Comparison of ENCODE assay signal across 24 cellular contexts in the genomic region with DNA sequence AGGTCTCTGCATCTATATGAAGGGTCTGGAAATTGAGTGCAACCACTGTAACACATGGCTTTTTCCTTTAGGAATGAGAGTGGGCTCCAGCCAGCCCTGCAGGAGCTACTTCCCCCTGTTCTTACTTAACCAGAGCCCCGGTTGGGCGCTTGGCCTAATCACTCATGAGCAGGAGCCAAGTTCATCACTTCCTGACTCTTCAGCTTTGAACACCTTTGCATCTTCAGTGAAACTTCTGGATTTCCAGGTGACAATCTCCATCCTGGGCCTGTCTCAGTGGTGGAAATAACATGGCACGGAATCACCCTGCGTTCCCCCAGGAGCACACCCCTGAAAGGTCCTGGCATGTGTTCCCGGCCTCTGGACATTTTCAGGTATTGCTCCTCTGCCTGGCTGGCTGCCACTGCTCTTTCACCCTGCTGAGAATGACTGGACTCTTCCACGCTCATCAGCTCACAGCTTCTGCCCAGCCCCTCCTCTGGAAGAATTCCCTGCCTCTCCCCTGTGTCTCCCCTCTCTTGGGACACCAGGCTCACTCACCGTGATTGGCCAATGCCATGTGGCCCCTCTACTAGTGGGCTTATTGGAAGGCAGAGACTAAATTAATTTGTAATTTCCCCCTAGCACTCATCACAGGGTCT.
"Had no signal": no experiment of that assay in that cellular context is flagged by ENCODE, and none has a peak within 500 bp of the region (broad histone marks: within the 10 kb centered on the region; RNA-seq: fewer than 3 reads in every experiment).

No MANE protein-coding gene starts in this region.

- H3K4me1 Mint-ChIP-seq: activated naive CD8-positive, alpha-beta T cell treated with anti-CD3 and anti-CD28 coated beads, Interleukin-2, amount 50 U/mL, for 24 hours; stimulated activated naive B cell treated with anti-CD40 and anti-IgM and Interleukin-4, amounts not matched to agents 10 μg/mL and 1 μg/mL and 100 μg/mL, for 72 hours had no signal

- H3K9me3 ChIP-seq: body of pancreas, gastrocnemius medialis, lower lobe of right lung had no signal

- H3K36me3 Mint-ChIP-seq: naive B cell; stimulated activated naive B cell treated with anti-CD40 and anti-IgM and Interleukin-4, amounts not matched to agents 10 μg/mL and 1 μg/mL and 100 μg/mL, for 72 hours had no signal

- H3K9me3 Mint-ChIP-seq: activated naive CD8-positive, alpha-beta T cell treated with anti-CD3 and anti-CD28 coated beads, Interleukin-2, amount 50 U/mL, for 24 hours; activated T-helper 1 cell treated with anti-CD3 and anti-CD28 coated beads, Interleukin-12 subunit alpha, Interleukin-12 subunit beta, Interleukin-2, Interleukin-4 antibody, amounts not matched to agents 30 ng/mL and 10 ng/mL and 1 ng/mL, durations not matched to agents 14 hours and 24 hours and 36 hours; effector memory CD8-positive, alpha-beta T cell; naive B cell; stimulated activated naive B cell treated with anti-CD40 and anti-IgM and Interleukin-4, amounts not matched to agents 10 μg/mL and 1 μg/mL and 100 μg/mL, for 72 hours had no signal

- H3K4me3 ChIP-seq: body of pancreas, gastrocnemius medialis, lower lobe of right lung had no signal

- H3K27me3 Mint-ChIP-seq: activated naive CD8-positive, alpha-beta T cell treated with anti-CD3 and anti-CD28 coated beads, Interleukin-2, amount 50 U/mL, for 24 hours; naive B cell; stimulated activated naive B cell treated with anti-CD40 and anti-IgM and Interleukin-4, amounts not matched to agents 10 μg/mL and 1 μg/mL and 100 μg/mL, for 72 hours had no signal

- H3K27ac Mint-ChIP-seq: activated naive CD8-positive, alpha-beta T cell treated with anti-CD3 and anti-CD28 coated beads, Interleukin-2, amount 50 U/mL, for 24 hours; activated T-helper 1 cell treated with anti-CD3 and anti-CD28 coated beads, Interleukin-12 subunit alpha, Interleukin-12 subunit beta, Interleukin-2, Interleukin-4 antibody, amounts not matched to agents 30 ng/mL and 10 ng/mL and 1 ng/mL, durations not matched to agents 14 hours and 24 hours and 36 hours; effector memory CD8-positive, alpha-beta T cell; stimulated activated naive B cell treated with anti-CD40 and anti-IgM and Interleukin-4, amounts not matched to agents 10 μg/mL and 1 μg/mL and 100 μg/mL, for 72 hours had no signal

- H3K4me1 ChIP-seq: gastrocnemius medialis, lower lobe of right lung had no signal

- H3K36me3 ChIP-seq: gastrocnemius medialis, lower lobe of right lung had no signal

- H3K27me3 ChIP-seq: body of pancreas, gastrocnemius medialis had no signal

- H3K27ac ChIP-seq: body of pancreas, gastrocnemius medialis, lower lobe of right lung had no signal

- H3K4me3 Mint-ChIP-seq: activated naive CD8-positive, alpha-beta T cell treated with anti-CD3 and anti-CD28 coated beads, Interleukin-2, amount 50 U/mL, for 24 hours; activated T-helper 1 cell treated with anti-CD3 and anti-CD28 coated beads, Interleukin-12 subunit alpha, Interleukin-12 subunit beta, Interleukin-2, Interleukin-4 antibody, amounts not matched to agents 30 ng/mL and 10 ng/mL and 1 ng/mL, durations not matched to agents 14 hours and 24 hours and 36 hours; effector memory CD8-positive, alpha-beta T cell; naive B cell; stimulated activated naive B cell treated with anti-CD40 and anti-IgM and Interleukin-4, amounts not matched to agents 10 μg/mL and 1 μg/mL and 100 μg/mL, for 72 hours had no signal

- ATAC-seq: activated naive CD8-positive, alpha-beta T cell treated with anti-CD3 and anti-CD28 coated beads, Interleukin-2, amount 50 U/mL, for 24 hours; body of pancreas; effector memory CD8-positive, alpha-beta T cell; esophagus mucosa; gastrocnemius medialis; left cardiac atrium; lower lobe of right lung; stimulated activated naive B cell treated with anti-CD40 and anti-IgM and Interleukin-4, amounts not matched to agents 10 μg/mL and 1 μg/mL and 100 μg/mL, for 72 hours had no signal

- DNase-seq: activated CD4-positive, alpha-beta T cell treated with anti-CD3 and anti-CD28 coated beads for 1 hour; activated CD4-positive, alpha-beta T cell treated with anti-CD3 and anti-CD28 coated beads, Interleukin-2, amount 50 U/mL, for 4 hours; activated gamma-delta T cell; activated naive CD4-positive, alpha-beta T cell treated with anti-CD3 and anti-CD28 coated beads, Interleukin-2, amount 50 U/mL, for 16 hours; activated naive CD8-positive, alpha-beta T cell treated with anti-CD3 and anti-CD28 coated beads, Interleukin-2, amount 50 U/mL, for 24 hours; activated T-cell treated with anti-CD3 and anti-CD28 coated beads for 4 hours; body of pancreas; caudate nucleus; dermis blood vessel endothelial cell; effector memory CD8-positive, alpha-beta T cell; gastrocnemius medialis; hippocampal formation; left cardiac atrium; lower lobe of right lung; naive B cell; nucleus accumbens; posterior cingulate gyrus; stimulated activated CD4-positive, alpha-beta T cell treated with anti-CD3 and anti-CD28 coated beads, Interleukin-2, amount 100 ng/mL, for 48 hours; stimulated activated CD8-positive, alpha-beta memory T cell treated with anti-CD3 and anti-CD28 coated beads, Interleukin-4, amount 100 ng/mL, for 48 hours; stimulated activated naive B cell treated with anti-CD40 and anti-IgM and Interleukin-4, amounts not matched to agents 10 μg/mL and 1 μg/mL and 100 μg/mL, for 72 hours; T-helper 1 cell; trophoblast cell had no signal
